In genomic region chr11:69233761-69234136, GRCh38 we compare ENCODE assay signal across 16 cellular contexts.
DNase-seq lines count a peak whose midpoint lies in the region; ATAC-seq and TF ChIP-seq lines count a peak whose summit lies in the region.
"Had no signal": no experiment of that assay in that cellular context is flagged by ENCODE, and none has a peak within 500 bp of the region (broad histone marks: within the 10 kb centered on the region; RNA-seq: fewer than 3 reads in every experiment).

No MANE protein-coding gene starts in this region.

- no peaks in the 10 kb centered on the region for H3K9me3 Mint-ChIP-seq in CD4-positive, alpha-beta memory T cell
- H3K9me3 Mint-ChIP-seq: IgD-negative memory B cell had no signal

- H3K4me1 Mint-ChIP-seq in CD4-positive, alpha-beta memory T cell, result no peaks in the 10 kb centered on the region

- peak; percentile 13 to 45 for DNase-seq in SHP77 (lab: John Stamatoyannopoulos, UW)
- no peak for DNase-seq in SHP77 treated with DMSO at 0.1 percent for 48 hours (lab: John Stamatoyannopoulos, UW)
- peak; percentile 6 for DNase-seq in NCI-H345 (lab: John Stamatoyannopoulos, UW)
- DNase-seq in left lobe of liver (ENCODE audit: low spot score), result peak; percentile 34
- DNase-seq in testis, result peak; percentile 8
- DNase-seq in GF-D8 (lab: John Stamatoyannopoulos, UW), result no peak
- DNase-seq in CD4-positive, alpha-beta memory T cell, result no peak
- DNase-seq: 8988T, DMS 273 treated with DMSO at 0.1 percent for 48 hours, NCI-H1436, NCI-H2081, NCI-H748 treated with DMSO at 0.1 percent for 48 hours, PC-3 had no signal

- H3K27ac Mint-ChIP-seq in CD4-positive, alpha-beta memory T cell, result peak overlapping the region in 1 of 7 donors; percentile 68
- H3K27ac Mint-ChIP-seq: IgD-negative memory B cell had no signal

- H3K27me3 Mint-ChIP-seq in CD4-positive, alpha-beta memory T cell, result peaks cover 1 to 12% of the 10 kb centered on the region in 2 donors

- CTCF ChIA-PET in CD4-positive, alpha-beta memory T cell (lab: Charles Lee; ENCODE audit: partially characterized antibody), result no interaction called here

- H3K36me3 Mint-ChIP-seq in CD4-positive, alpha-beta memory T cell, result peaks cover 0 to 3% of the 10 kb centered on the region in 2 donors
- H3K36me3 Mint-ChIP-seq: IgD-negative memory B cell had no signal

- H3K4me1 ChIP-seq in testis, result no peaks in the 10 kb centered on the region
- no peaks in the 10 kb centered on the region for H3K4me1 ChIP-seq in CD4-positive, alpha-beta memory T cell (ENCODE audit: insufficient read depth, low read length)
- H3K4me1 ChIP-seq: BLaER1 had no signal

- no peaks in the 10 kb centered on the region for H3K27me3 ChIP-seq in testis
- H3K27me3 ChIP-seq in CD4-positive, alpha-beta memory T cell (ENCODE audit: insufficient read depth, low read length), result no peaks in the 10 kb centered on the region
- H3K27me3 ChIP-seq: BLaER1 had no signal

- ATAC-seq in left lobe of liver (no peak), GM21786 (IDR thresholded peaks at IDR 0.05; ENCODE audit: unreplicated experiment) (no peak)
- ATAC-seq: PC-3 had no signal

- POLR2A ChIA-PET in CD4-positive, alpha-beta memory T cell (lab: Charles Lee; ENCODE audit: partially characterized antibody), result no interaction called here

- intact Hi-C loops in testis (cut with DNase I; ENCODE audit: low total_unique reads), result no loop called here
- intact Hi-C loops in CD4-positive, alpha-beta memory T cell (cut with micrococcal nuclease), result no loop called here

- no peaks in the 10 kb centered on the region for H3K36me3 ChIP-seq in testis (ENCODE audit: low read depth, missing control alignments)
- no peaks in the 10 kb centered on the region for H3K36me3 ChIP-seq in CD4-positive, alpha-beta memory T cell (ENCODE audit: insufficient read depth, low read length)
- H3K36me3 ChIP-seq: BLaER1 had no signal

- H3K9me3 ChIP-seq in testis, result no peaks in the 10 kb centered on the region
- H3K9me3 ChIP-seq in CD4-positive, alpha-beta memory T cell (ENCODE audit: control insufficient read depth in 1 of 2, low read length in 2 of 2), result no peaks in the 10 kb centered on the region
- H3K9me3 ChIP-seq: BLaER1 had no signal

- H3K27ac ChIP-seq in testis, result no peak overlapping the region
- no peak overlapping the region for H3K27ac ChIP-seq in CD4-positive, alpha-beta memory T cell (ENCODE audit: low read depth, low read length)
- H3K27ac ChIP-seq: BLaER1 had no signal

- no peak for TF ChIP-seq CTCF in testis (IDR thresholded peaks at IDR 0.05)

- no peak for TF ChIP-seq POLR2A in testis (IDR thresholded peaks at IDR 0.05)

- no peak overlapping the region for H3K4me3 ChIP-seq in testis
- no peak overlapping the region for H3K4me3 ChIP-seq in CD4-positive, alpha-beta memory T cell (ENCODE audit: low read length in 2 of 2)
- H3K4me3 ChIP-seq: BLaER1 had no signal

- H3K4me3 Mint-ChIP-seq in CD4-positive, alpha-beta memory T cell, result no peak overlapping the region

- 67 to 77% methylated on average over 11 of the region's 11 CpGs for WGBS in testis, 2 donors

Comparison
In these comparisons a context has a peak if more than half of its experiments do, and no peak if none do; other contexts are left out.
1. DNase-seq: peak in SHP77 (2 of 2), NCI-H345 (single experiment), left lobe of liver (single experiment) and testis (single experiment); none in SHP77 treated with DMSO at 0.1 percent for 48 hours (single experiment), GF-D8 (single experiment) and CD4-positive, alpha-beta memory T cell (0 of 5).